9 cellular contexts compared by ENCODE assay signal in genomic region chr10:104259999-104260774, GRCh38. TPM values are rescaled to one million over a fixed set of nuclear protein-coding genes. Genes with fewer than 3 reads are reported as not detected.
DNase-seq lines count a peak whose midpoint lies in the region; ATAC-seq and TF ChIP-seq lines count a peak whose summit lies in the region.
"Had no signal": no experiment of that assay in that cellular context is flagged by ENCODE, and none has a peak within 500 bp of the region (broad histone marks: within the 10 kb centered on the region; RNA-seq: fewer than 3 reads in every experiment).

No MANE protein-coding gene starts in this region.

- no peaks in the 10 kb centered on the region for H3K27me3 ChIP-seq in CD4-positive, alpha-beta T cell (ENCODE audit: control insufficient read depth, insufficient read depth, low read length)

- CTCF ChIA-PET in CD4-positive, alpha-beta T cell (lab: Charles Lee), result interaction anchor here (1.1 to 4.6 kb wide), 3 partner anchors 14 to 93 kb away, joined by 3 to 20 read pairs (median 5); no protein-coding TSS in a partner anchor

- H3K9me3 ChIP-seq in CD4-positive, alpha-beta T cell (ENCODE audit: control insufficient read depth, low read length), result no peaks in the 10 kb centered on the region
- H3K9me3 ChIP-seq in T-helper 17 cell (ENCODE audit: control insufficient read depth, low read length, poor library complexity, severe bottlenecking), result no peaks in the 10 kb centered on the region

- H3K27ac ChIP-seq in CD4-positive, alpha-beta T cell (ENCODE audit: low read depth, low read length), result peak overlapping the region; percentile 14
- peak overlapping the region; percentile 96 for H3K27ac ChIP-seq in epithelial cell of prostate

- peaks cover 77% of the 10 kb centered on the region for H3K36me3 Mint-ChIP-seq in CD4-positive, alpha-beta T cell (ENCODE audit: low read depth)
- peaks cover 13% of the 10 kb centered on the region for H3K36me3 Mint-ChIP-seq in T-helper 17 cell (ENCODE audit: low read depth)
- peaks cover 45% of the 10 kb centered on the region for H3K36me3 Mint-ChIP-seq in nephron progenitor cell (ENCODE audit: low read depth)

- intact Hi-C loops in CD4-positive, alpha-beta T cell (cut with DNase I, micrococcal nuclease), result no loop called here

- H3K27ac Mint-ChIP-seq in CD4-positive, alpha-beta T cell, result peak overlapping the region; percentile 87
- H3K27ac Mint-ChIP-seq in T-helper 17 cell (peak overlapping the region; percentile 95), nephron progenitor cell (peak overlapping the region; percentile 14)

- POLR2A ChIA-PET in CD4-positive, alpha-beta T cell (lab: Charles Lee), result interaction anchor here (1.2 to 7.7 kb wide), 2 partner anchors 8 to 138 kb away, joined by 5 to 102 read pairs; partner anchors contain the start of genes GSTO2 and SFR1

- ATAC-seq in CD4-positive, alpha-beta T cell (ENCODE audit: poor library complexity), result no peak
- no peak for ATAC-seq in T-helper 17 cell
- no peak for ATAC-seq in GM19351 (IDR thresholded peaks at IDR 0.05; ENCODE audit: unreplicated experiment)

- DNase-seq in CD4-positive, alpha-beta T cell, result no peak
- DNase-seq in T-helper 17 cell (no peak), epithelial cell of prostate (ENCODE audit: low read depth, low spot score) (no peak), nephron progenitor cell (no peak), NCI-H510A (lab: John Stamatoyannopoulos, UW) (no peak), HPDE6-E6E7 (ENCODE audit: extremely low spot score) (no peak), DMS 273 (lab: John Stamatoyannopoulos, UW; ENCODE audit: unreplicated experiment) (no peak)
- DNase-seq: DMS53 had no signal

- H3K4me1 Mint-ChIP-seq in CD4-positive, alpha-beta T cell (ENCODE audit: low read depth), result peaks cover 67% of the 10 kb centered on the region
- peaks cover 63% of the 10 kb centered on the region for H3K4me1 Mint-ChIP-seq in T-helper 17 cell
- peaks cover 16% of the 10 kb centered on the region for H3K4me1 Mint-ChIP-seq in nephron progenitor cell

- H3K9me3 Mint-ChIP-seq in CD4-positive, alpha-beta T cell, result no peaks in the 10 kb centered on the region
- H3K9me3 Mint-ChIP-seq in nephron progenitor cell, result no peaks in the 10 kb centered on the region

- no peaks in the 10 kb centered on the region for H3K27me3 Mint-ChIP-seq in CD4-positive, alpha-beta T cell
- H3K27me3 Mint-ChIP-seq in T-helper 17 cell (no peaks in the 10 kb centered on the region), nephron progenitor cell (ENCODE audit: low read depth, poor library complexity) (no peaks in the 10 kb centered on the region)

- no peak overlapping the region for H3K4me3 Mint-ChIP-seq in CD4-positive, alpha-beta T cell
- peak overlapping the region; percentile 43 for H3K4me3 Mint-ChIP-seq in T-helper 17 cell
- no peak overlapping the region for H3K4me3 Mint-ChIP-seq in nephron progenitor cell

- no peak for TF ChIP-seq CTCF in CD4-positive, alpha-beta T cell (IDR thresholded peaks at IDR 0.05)
- TF ChIP-seq CTCF in nephron progenitor cell (IDR thresholded peaks at IDR 0.05), result no peak

RNA-seq across cellular contexts. Expression of gene GSTO1, which starts 5.5 kb away (rescaled TPM):
- 10 to 100 TPM; 23.9 to 26.1 TPM for total RNA-seq in CD4-positive, alpha-beta T cell
- total RNA-seq in T-helper 17 cell, result 10 to 100 TPM; 37.9 to 52.6 TPM

RNA-seq across cellular contexts. Expression of gene GSTO2, which starts 8.8 kb away (rescaled TPM):
- total RNA-seq in CD4-positive, alpha-beta T cell, result 1 to 10 TPM in 1 of 2 experiments, under 1 TPM in 1; 0.77 to 1.2 TPM
- 1 to 10 TPM in 1 of 2 donors, under 1 TPM in 1; 0.70 to 1.1 TPM for total RNA-seq in T-helper 17 cell

RNA-seq across cellular contexts. Expression of gene CFAP43, which starts 28.0 kb away (rescaled TPM):
- total RNA-seq in CD4-positive, alpha-beta T cell, result not detected
- not detected for total RNA-seq in T-helper 17 cell

Comparison
In these comparisons a context has a peak if more than half of its experiments do, and no peak if none do; other contexts are left out.
1. H3K27ac Mint-ChIP-seq: peak in every context shown above with its lines; median percentile 95 in T-helper 17 cell; 87 in CD4-positive, alpha-beta T cell; 14 in nephron progenitor cell.